Comparison of ENCODE assay signal across 3 cellular contexts in genomic region chr19:5803441-5803751, GRCh38.
TF ChIP-seq lines count a peak whose summit lies in the region.

No MANE protein-coding gene starts in this region.

TF ChIP-seq in SK-N-SH, 30 proteins besides CTCF, POLR2A, EP300 and RAD21 (continued from another document):
- TF ChIP-seq MAX (IDR thresholded peaks at IDR 0.05; ENCODE audit: low read depth) (no peak), PBX3 (IDR thresholded peaks at IDR 0.05) (no peak)

TF ChIP-seq in SK-N-SH treated with all-trans-retinoic acid at 6 μM for 48 hours, 23 proteins besides CTCF, POLR2A, EP300 and RAD21 (continued from another document):
- TF ChIP-seq POU6F1 (CRISPR knock-in tag; IDR thresholded peaks at IDR 0.05; ENCODE audit: borderline replicate concordance, low read depth) (no peak), ESRRG (CRISPR knock-in tag; IDR thresholded peaks at IDR 0.05) (no peak), ZNF70 (CRISPR knock-in tag; IDR thresholded peaks at IDR 0.05) (no peak), TSHZ2 (CRISPR knock-in tag; IDR thresholded peaks at IDR 0.05) (no peak), CSDC2 (CRISPR knock-in tag; IDR thresholded peaks at IDR 0.05) (no peak), ISL1 (CRISPR knock-in tag; IDR thresholded peaks at IDR 0.05) (no peak), ZNF8 (CRISPR knock-in tag; IDR thresholded peaks at IDR 0.05) (no peak), CREB5 (CRISPR knock-in tag; IDR thresholded peaks at IDR 0.05; ENCODE audit: low read depth) (no peak)

TF ChIP-seq in WTC11, 78 proteins besides CTCF, POLR2A, EP300 and RAD21 (continues in another document):
- TF ChIP-seq PRDM15 (CRISPR knock-in tag; IDR thresholded peaks at IDR 0.05) (0 out of 2 replicates have a peak, but pooled peaks have one; percentile 62), ZNF416 (CRISPR knock-in tag; IDR thresholded peaks at IDR 0.05) (no peak), ZNF219 (CRISPR knock-in tag; IDR thresholded peaks at IDR 0.05; ENCODE audit: borderline replicate concordance) (peak; percentile 89), GRHL2 (CRISPR knock-in tag; IDR thresholded peaks at IDR 0.05; ENCODE audit: insufficient replicate concordance, severe bottlenecking) (no peak), SMAD3 (CRISPR knock-in tag; IDR thresholded peaks at IDR 0.05; ENCODE audit: borderline replicate concordance) (no peak), NR3C1 (CRISPR knock-in tag; conservative IDR thresholded peaks at IDR 0.05; ENCODE audit: low read depth) (no peak), ATF2 (CRISPR knock-in tag; IDR thresholded peaks at IDR 0.05; ENCODE audit: borderline replicate concordance, low read depth) (no peak), JUN (CRISPR knock-in tag; IDR thresholded peaks at IDR 0.05) (peak; percentile 95), AFF4 (CRISPR knock-in tag; IDR thresholded peaks at IDR 0.05; ENCODE audit: borderline replicate concordance) (no peak), IRF1 (CRISPR knock-in tag; IDR thresholded peaks at IDR 0.05) (peak; percentile 89; the same call in 1 of the 2 replicates), FOXP4 (CRISPR knock-in tag; IDR thresholded peaks at IDR 0.05) (no peak), ZNF425 (CRISPR knock-in tag; conservative IDR thresholded peaks at IDR 0.05) (no peak), MAX (CRISPR knock-in tag; IDR thresholded peaks at IDR 0.05) (no peak), E2F1 (CRISPR knock-in tag; IDR thresholded peaks at IDR 0.05) (no peak), MYBL2 (CRISPR knock-in tag; IDR thresholded peaks at IDR 0.05) (no peak), FOXP1 (CRISPR knock-in tag; IDR thresholded peaks at IDR 0.05; ENCODE audit: borderline replicate concordance) (no peak), ERG (CRISPR knock-in tag; IDR thresholded peaks at IDR 0.05) (no peak), MXD4 (CRISPR knock-in tag; IDR thresholded peaks at IDR 0.05; ENCODE audit: borderline replicate concordance) (no peak), ZNF396 (CRISPR knock-in tag; IDR thresholded peaks at IDR 0.05; ENCODE audit: borderline replicate concordance) (no peak), HMGXB4 (CRISPR knock-in tag; IDR thresholded peaks at IDR 0.05) (no peak), NFYB (CRISPR knock-in tag; conservative IDR thresholded peaks at IDR 0.05; ENCODE audit: low read depth) (no peak), ELF4 (CRISPR knock-in tag; IDR thresholded peaks at IDR 0.05; ENCODE audit: low read depth) (no peak), FOXK1 (CRISPR knock-in tag; IDR thresholded peaks at IDR 0.05) (peak; percentile 78), ZNF138 (CRISPR knock-in tag; conservative IDR thresholded peaks at IDR 0.05) (no peak), NFATC4 (CRISPR knock-in tag; IDR thresholded peaks at IDR 0.05) (no peak), ATF6 (CRISPR knock-in tag; IDR thresholded peaks at IDR 0.05) (no peak), TEAD1 (CRISPR knock-in tag; IDR thresholded peaks at IDR 0.05) (peak; percentile 94), NFE2L1 (CRISPR knock-in tag; IDR thresholded peaks at IDR 0.05) (no peak)
